Comparison of ENCODE assay signal across 8 cellular contexts in the genomic region with DNA sequence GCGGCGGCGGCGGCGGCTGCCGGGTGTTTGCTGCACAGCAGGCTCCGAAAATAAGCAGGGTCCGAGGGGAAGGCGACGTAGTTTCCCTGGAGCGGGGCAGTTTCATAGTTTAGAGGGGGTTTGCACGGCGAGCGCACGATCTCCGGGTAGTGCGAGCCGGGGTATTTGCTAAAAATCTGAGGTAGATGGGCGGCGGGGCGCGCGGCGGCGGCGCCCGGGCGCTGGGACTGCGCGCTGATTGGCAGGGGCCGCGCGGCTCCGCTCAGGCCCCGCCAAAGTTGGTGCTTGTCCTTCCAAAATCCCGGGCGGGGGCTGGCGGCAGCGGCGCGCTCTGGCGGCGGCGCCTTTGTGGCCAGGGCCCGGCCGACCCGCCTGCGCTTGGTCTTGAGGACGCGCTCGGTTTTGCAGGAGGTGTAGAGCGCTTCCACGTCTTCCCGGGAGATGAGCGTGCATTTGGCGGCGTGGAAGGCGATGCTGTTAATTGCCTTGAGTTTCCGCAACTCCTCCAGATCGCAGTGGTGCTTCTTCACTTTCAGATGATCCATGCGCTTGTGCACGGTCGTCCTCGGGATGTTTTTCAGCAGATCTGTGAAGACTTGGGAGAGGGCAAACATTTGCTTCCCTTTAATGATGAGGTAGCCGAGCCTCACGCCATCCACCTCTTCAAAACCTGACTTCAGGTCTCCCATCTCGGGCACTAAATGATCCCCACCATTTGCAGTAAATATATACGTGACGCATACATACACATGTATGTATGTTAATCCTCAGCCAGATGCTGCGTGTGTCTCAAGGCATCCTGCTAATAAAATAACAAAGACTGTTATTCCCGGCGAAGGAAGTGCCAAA. TPM values are rescaled to one million over a fixed set of nuclear protein-coding genes. Genes with fewer than 3 reads are reported as not detected.
DNase-seq lines count a peak whose midpoint lies in the region; ATAC-seq and TF ChIP-seq lines count a peak whose summit lies in the region.

No MANE protein-coding gene starts in this region.

- TF ChIP-seq CTCF in tibial nerve (IDR thresholded peaks at IDR 0.05): no peak

- peak in 1 of 2 donors; percentile 29 for TF ChIP-seq EP300 in tibial nerve (IDR thresholded peaks at IDR 0.05)

- H3K36me3 ChIP-seq in endocrine pancreas (ENCODE audit: control insufficient read depth, insufficient read depth, low read length): no peaks in the 10 kb centered on the region
- H3K36me3 ChIP-seq in mesodermal cell (ENCODE audit: control insufficient read depth, insufficient read depth, low read length): no peaks in the 10 kb centered on the region
- H3K36me3 ChIP-seq in tibial nerve: no peaks in the 10 kb centered on the region

- H3K9ac ChIP-seq in endocrine pancreas (ENCODE audit: control insufficient read depth, insufficient read depth, low read length): peak overlapping the region; percentile 68

- H3K9me3 ChIP-seq in endocrine pancreas (ENCODE audit: control insufficient read depth, low read length) (no peaks in the 10 kb centered on the region), mesodermal cell (ENCODE audit: control insufficient read depth, low read length) (no peaks in the 10 kb centered on the region), tibial nerve (no peaks in the 10 kb centered on the region)

- H3K27ac ChIP-seq in mesodermal cell (ENCODE audit: low read depth, low read length, severe bottlenecking) (peak overlapping the region; percentile 92), tibial nerve (peak overlapping the region; percentile 74 to 99 (median 84))

- ATAC-seq in GM19372 (IDR thresholded peaks at IDR 0.05; ENCODE audit: low read depth, unreplicated experiment) (peak; percentile 44), HG03432 (IDR thresholded peaks at IDR 0.05; ENCODE audit: unreplicated experiment) (peak; percentile 72)

- H3K27me3 ChIP-seq in endocrine pancreas (ENCODE audit: control insufficient read depth, insufficient read depth, low read length) (no peaks in the 10 kb centered on the region), tibial nerve (peaks cover 0 to 14% of the 10 kb centered on the region in 2 donors)

- 0 to 1% methylated on average over 50 to 61 of the region's 72 CpGs for WGBS in mesodermal cell (ENCODE audit: insufficient coverage in 2 of 2), 2 experiments
- WGBS in tibial nerve, 2 donors: 1 to 2% methylated on average over 37 to 47 of the region's 72 CpGs

- H3K4me1 ChIP-seq in endocrine pancreas (ENCODE audit: control insufficient read depth, insufficient read depth, low read length) (no peaks in the 10 kb centered on the region), mesodermal cell (ENCODE audit: control insufficient read depth, insufficient read depth, low read length, poor library complexity, severe bottlenecking) (peaks cover 26% of the 10 kb centered on the region), tibial nerve (peaks cover 0 to 60% (median 2%) of the 10 kb centered on the region in 4 donors)

- no peak for TF ChIP-seq POLR2A in tibial nerve (IDR thresholded peaks at IDR 0.05)

- peak; percentile 45 for DNase-seq in DMS53 treated with DMSO at 0.1 percent for 48 hours (lab: John Stamatoyannopoulos, UW; ENCODE audit: unreplicated experiment)
- peak; percentile 50 for DNase-seq in SW480 (ENCODE audit: low spot score)
- no peak for DNase-seq in tibial nerve (ENCODE audit: low spot score in 2 of 2)
- DNase-seq in COLO829 (ENCODE audit: low spot score): no peak

- H3K4me3 ChIP-seq in endocrine pancreas (ENCODE audit: control insufficient read depth, insufficient read depth, low read length): peak overlapping the region; percentile 86
- peak overlapping the region; percentile 59 for H3K4me3 ChIP-seq in mesodermal cell (ENCODE audit: extremely low read depth, insufficient read depth, low read length, poor library complexity, severe bottlenecking)
- H3K4me3 ChIP-seq in tibial nerve: peak overlapping the region; percentile 44 to 76 (median 51)

RNA-seq across cellular contexts. Expression of a gene that starts 8.1 kb away (rescaled TPM):
- polyA plus RNA-seq in mesodermal cell (2013, experiment 1 of 2): 11.4 TPM
- 10.3 TPM for polyA plus RNA-seq in mesodermal cell (2013, experiment 2 of 2)
- total RNA-seq in tibial nerve: 1 to 10 TPM in 3 of 4 donors, under 1 TPM in 1; 0.39 to 5.2 (median 2.3) TPM

RNA-seq across cellular contexts. Expression of a gene that starts 16.7 kb away (rescaled TPM):
- polyA plus RNA-seq in mesodermal cell (2013, experiment 1 of 2): 45.1 TPM
- 40.1 TPM for polyA plus RNA-seq in mesodermal cell (2013, experiment 2 of 2)
- total RNA-seq in tibial nerve: 10 to 100 TPM; 40.6 to 60.9 (median 47.5) TPM

Comparison
In these comparisons a context has a peak if more than half of its experiments do, and no peak if none do; other contexts are left out.
1. DNase-seq: peak in DMS53 treated with DMSO at 0.1 percent for 48 hours (single experiment) and SW480 (single experiment); none in tibial nerve (0 of 2) and COLO829 (single experiment).
2. Peak in every context shown above with its lines, with median percentiles within 50 percentile points of each other: H3K4me3 ChIP-seq.